In the genomic region with DNA sequence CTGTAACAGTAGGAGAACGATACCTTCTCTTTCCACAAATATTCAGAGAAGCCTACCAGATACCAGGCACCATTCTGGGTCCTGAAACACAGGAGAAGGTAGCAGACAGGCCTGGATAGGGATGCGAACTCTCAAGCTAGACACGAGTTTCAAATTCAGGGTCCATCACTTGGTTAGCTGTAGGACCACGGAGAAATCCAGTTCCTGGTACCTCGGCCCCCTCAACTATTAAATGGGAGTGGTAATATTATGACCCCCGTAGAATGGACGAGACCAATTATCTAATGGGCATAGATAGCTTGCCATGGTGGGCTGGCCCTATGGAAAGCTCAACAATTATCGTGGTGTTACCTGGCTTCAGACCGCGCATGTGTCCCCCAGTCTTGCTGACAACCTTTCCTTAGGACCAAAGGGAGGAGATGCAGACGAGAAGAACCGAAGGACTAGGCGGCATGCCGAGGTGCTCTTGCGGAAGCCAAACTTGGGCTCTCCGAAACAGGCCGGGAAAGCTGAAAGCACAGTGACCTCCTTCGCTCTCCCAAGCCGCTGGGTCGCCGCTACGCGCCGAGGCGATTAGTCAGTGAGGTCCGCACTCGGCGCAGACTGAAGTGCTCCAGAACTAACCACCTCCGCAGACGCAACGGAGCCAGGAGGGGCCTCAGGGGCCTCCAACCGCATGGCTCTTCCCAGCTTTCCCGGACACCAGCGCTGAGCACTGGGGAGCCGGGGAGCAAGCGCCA, we compare ENCODE assay signal across 1 cellular context.
A peak's percentile ranks its signal among the peaks of the same experiment; 100 is the strongest.
TF ChIP-seq lines count a peak whose summit lies in the region.

No MANE protein-coding gene starts in this region.

TF ChIP-seq in K562, 482 proteins besides CTCF, POLR2A, EP300 and RAD21:
- TF ChIP-seq HNRNPLL (IDR thresholded peaks at IDR 0.05; ENCODE audit: low read depth, low read length, poor library complexity, severe bottlenecking) (peak; percentile 75), FOXA3 (CRISPR knock-in tag; conservative IDR thresholded peaks at IDR 0.05 in 1 of 2, IDR thresholded peaks at IDR 0.05 in 1 of 2) (no peak), ZNF232 (CRISPR knock-in tag; IDR thresholded peaks at IDR 0.05) (no peak), IFI16 (CRISPR knock-in tag; IDR thresholded peaks at IDR 0.05) (no peak), ZNF347 (CRISPR knock-in tag; IDR thresholded peaks at IDR 0.05; ENCODE audit: low read depth) (no peak)
- TF ChIP-seq, protein P1, sequence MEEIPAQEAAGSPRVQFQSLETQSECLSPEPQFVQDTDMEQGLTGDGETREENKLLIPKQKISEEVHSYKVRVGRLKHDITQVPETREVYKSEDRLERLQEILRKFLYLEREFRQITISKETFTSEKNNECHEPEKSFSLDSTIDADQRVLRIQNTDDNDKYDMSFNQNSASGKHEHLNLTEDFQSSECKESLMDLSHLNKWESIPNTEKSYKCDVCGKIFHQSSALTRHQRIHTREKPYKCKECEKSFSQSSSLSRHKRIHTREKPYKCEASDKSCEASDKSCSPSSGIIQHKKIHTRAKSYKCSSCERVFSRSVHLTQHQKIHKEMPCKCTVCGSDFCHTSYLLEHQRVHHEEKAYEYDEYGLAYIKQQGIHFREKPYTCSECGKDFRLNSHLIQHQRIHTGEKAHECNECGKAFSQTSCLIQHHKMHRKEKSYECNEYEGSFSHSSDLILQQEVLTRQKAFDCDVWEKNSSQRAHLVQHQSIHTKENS (CRISPR knock-in tag; IDR thresholded peaks at IDR 0.05) = no peak
- TF ChIP-seq, protein P2, sequence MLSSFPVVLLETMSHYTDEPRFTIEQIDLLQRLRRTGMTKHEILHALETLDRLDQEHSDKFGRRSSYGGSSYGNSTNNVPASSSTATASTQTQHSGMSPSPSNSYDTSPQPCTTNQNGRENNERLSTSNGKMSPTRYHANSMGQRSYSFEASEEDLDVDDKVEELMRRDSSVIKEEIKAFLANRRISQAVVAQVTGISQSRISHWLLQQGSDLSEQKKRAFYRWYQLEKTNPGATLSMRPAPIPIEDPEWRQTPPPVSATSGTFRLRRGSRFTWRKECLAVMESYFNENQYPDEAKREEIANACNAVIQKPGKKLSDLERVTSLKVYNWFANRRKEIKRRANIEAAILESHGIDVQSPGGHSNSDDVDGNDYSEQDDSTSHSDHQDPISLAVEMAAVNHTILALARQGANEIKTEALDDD (IDR thresholded peaks at IDR 0.05) = no peak
- TF ChIP-seq, protein P3, sequence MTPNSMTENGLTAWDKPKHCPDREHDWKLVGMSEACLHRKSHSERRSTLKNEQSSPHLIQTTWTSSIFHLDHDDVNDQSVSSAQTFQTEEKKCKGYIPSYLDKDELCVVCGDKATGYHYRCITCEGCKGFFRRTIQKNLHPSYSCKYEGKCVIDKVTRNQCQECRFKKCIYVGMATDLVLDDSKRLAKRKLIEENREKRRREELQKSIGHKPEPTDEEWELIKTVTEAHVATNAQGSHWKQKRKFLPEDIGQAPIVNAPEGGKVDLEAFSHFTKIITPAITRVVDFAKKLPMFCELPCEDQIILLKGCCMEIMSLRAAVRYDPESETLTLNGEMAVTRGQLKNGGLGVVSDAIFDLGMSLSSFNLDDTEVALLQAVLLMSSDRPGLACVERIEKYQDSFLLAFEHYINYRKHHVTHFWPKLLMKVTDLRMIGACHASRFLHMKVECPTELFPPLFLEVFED (CRISPR knock-in tag; conservative IDR thresholded peaks at IDR 0.05) = no peak
- TF ChIP-seq, protein P4, sequence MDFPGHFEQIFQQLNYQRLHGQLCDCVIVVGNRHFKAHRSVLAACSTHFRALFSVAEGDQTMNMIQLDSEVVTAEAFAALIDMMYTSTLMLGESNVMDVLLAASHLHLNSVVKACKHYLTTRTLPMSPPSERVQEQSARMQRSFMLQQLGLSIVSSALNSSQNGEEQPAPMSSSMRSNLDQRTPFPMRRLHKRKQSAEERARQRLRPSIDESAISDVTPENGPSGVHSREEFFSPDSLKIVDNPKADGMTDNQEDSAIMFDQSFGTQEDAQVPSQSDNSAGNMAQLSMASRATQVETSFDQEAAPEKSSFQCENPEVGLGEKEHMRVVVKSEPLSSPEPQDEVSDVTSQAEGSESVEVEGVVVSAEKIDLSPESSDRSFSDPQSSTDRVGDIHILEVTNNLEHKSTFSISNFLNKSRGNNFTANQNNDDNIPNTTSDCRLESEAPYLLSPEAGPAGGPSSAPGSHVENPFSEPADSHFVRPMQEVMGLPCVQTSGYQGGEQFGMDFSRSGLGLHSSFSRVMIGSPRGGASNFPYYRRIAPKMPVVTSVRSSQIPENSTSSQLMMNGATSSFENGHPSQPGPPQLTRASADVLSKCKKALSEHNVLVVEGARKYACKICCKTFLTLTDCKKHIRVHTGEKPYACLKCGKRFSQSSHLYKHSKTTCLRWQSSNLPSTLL (IDR thresholded peaks at IDR 0.05) = no peak
